12 cellular contexts compared by ENCODE assay signal in the genomic region with DNA sequence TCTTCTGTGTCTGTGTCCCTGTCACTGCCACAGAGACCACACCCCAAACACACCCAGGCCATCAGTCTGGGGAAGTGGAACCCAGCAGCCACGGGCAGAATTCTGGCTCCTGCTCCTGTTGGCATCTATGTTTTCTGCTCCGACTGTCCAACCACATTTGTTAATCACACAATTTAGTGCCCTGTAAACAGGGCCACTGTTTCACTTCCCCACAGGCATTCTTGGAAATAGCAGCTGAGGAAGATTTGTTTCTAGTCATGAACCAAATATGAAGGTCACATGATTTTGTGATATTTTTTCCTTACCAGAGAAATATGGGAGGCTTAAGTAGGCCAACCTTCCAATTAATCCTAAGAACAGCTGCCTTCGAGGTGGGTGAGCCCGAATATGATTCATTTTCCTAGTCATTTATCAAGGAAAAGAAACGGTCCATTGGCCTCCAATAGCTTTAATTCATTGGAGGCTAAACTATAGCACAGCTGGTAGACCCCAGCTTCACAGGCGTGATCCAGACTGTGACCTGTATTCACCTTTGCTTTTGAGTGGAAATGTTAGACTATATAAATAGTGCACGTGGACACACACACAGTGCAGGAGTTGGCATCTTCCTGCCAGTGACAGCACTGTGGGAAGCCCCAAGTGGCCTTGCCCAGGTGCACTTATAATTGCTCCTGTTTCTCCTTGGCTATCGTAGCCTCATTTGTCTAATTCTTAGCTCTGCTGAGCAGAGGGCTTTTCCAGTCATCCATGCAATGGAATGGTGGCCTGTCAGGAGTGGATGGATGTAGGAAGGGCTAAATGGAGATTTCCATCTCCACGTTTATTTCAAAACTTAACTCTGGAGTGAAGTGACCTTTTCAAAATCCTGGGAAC.
DNase-seq lines count a peak whose midpoint lies in the region; TF ChIP-seq lines count a peak whose summit lies in the region.
"Had no signal": no experiment of that assay in that cellular context is flagged by ENCODE, and none has a peak within 500 bp of the region (broad histone marks: within the 10 kb centered on the region; RNA-seq: fewer than 3 reads in every experiment).

No MANE protein-coding gene starts in this region.

- H3K27me3 Mint-ChIP-seq in CD14-positive monocyte (ENCODE audit: low read depth in 3 of 3), result peaks cover 2 to 8% (median 6%) of the 10 kb centered on the region in 3 donors

- no peak overlapping the region for H4K91ac ChIP-seq in mesenchymal stem cell (ENCODE audit: low read length)

- no peaks in the 10 kb centered on the region for H3K27me3 ChIP-seq in MG63
- H3K27me3 ChIP-seq in mesenchymal stem cell (ENCODE audit: control insufficient read depth in 1 of 2, insufficient read depth in 1 of 2, low read length in 2 of 2), result no peaks in the 10 kb centered on the region

- peak overlapping the region; percentile 38 for H4K8ac ChIP-seq in mesenchymal stem cell (ENCODE audit: low read length)

- no peak overlapping the region for H3K14ac ChIP-seq in mesenchymal stem cell (ENCODE audit: low read length in 2 of 2)

- no peak overlapping the region for H3K4ac ChIP-seq in mesenchymal stem cell (ENCODE audit: low read depth in 1 of 2, low read length in 2 of 2)

- H3K36me3 ChIP-seq in MG63 (no peaks in the 10 kb centered on the region), mesenchymal stem cell (ENCODE audit: control insufficient read depth in 1 of 2, insufficient read depth in 2 of 2, low read depth in 1 of 2, low read length in 2 of 2) (no peaks in the 10 kb centered on the region)

- H2BK120ac ChIP-seq in mesenchymal stem cell (ENCODE audit: low read depth, low read length), result no peak overlapping the region

- H2BK5ac ChIP-seq in mesenchymal stem cell (ENCODE audit: low read depth, low read length, poor library complexity, severe bottlenecking), result no peak overlapping the region

- peaks cover 0 to 3% of the 10 kb centered on the region in 2 donors for H3K36me3 Mint-ChIP-seq in CD14-positive monocyte

- DNase-seq in CD14-positive monocyte (ENCODE audit: low spot score), result peak; percentile 49
- DNase-seq in MG63, result peak; percentile 49
- DNase-seq in amniotic epithelial cell (ENCODE audit: low read depth), result peak; percentile 92
- no peak for DNase-seq in mesenchymal stem cell
- no peak for DNase-seq in GM19240 (ENCODE audit: insufficient read length, low spot score)
- DNase-seq in GM13976 (ENCODE audit: low spot score), result no peak
- DNase-seq in UCSD-AML1 (lab: John Stamatoyannopoulos, UW; ENCODE audit: unreplicated experiment), result no peak
- DNase-seq in DMS153 (lab: John Stamatoyannopoulos, UW), result no peak
- DNase-seq: activated CD4-positive, alpha-beta T cell treated with anti-CD3 and anti-CD28 coated beads for 36 hours; activated naive CD4-positive, alpha-beta T cell; cortex of kidney had no signal

- no peak overlapping the region for H3K23ac ChIP-seq in mesenchymal stem cell (ENCODE audit: low read length in 2 of 2)

- H3K9me3 ChIP-seq in MG63 (peaks cover 12% of the 10 kb centered on the region), mesenchymal stem cell (ENCODE audit: control insufficient read depth, low read length) (no peaks in the 10 kb centered on the region)

- peak overlapping the region in 1 of 2 donors; percentile 9 for H3K4me3 Mint-ChIP-seq in CD14-positive monocyte
- H3K4me3 Mint-ChIP-seq: activated CD4-positive, alpha-beta T cell treated with anti-CD3 and anti-CD28 coated beads for 36 hours had no signal

- 90% methylated on average over 7 of the region's 9 CpGs for WGBS in mesenchymal stem cell

- H2BK12ac ChIP-seq in mesenchymal stem cell (ENCODE audit: low read length in 2 of 2), result peak overlapping the region; percentile 2 to 26

- H3K27ac Mint-ChIP-seq in CD14-positive monocyte, result peak overlapping the region in 5 of 7 donors; percentile 4 to 83 (median 38)
- H3K27ac Mint-ChIP-seq: activated CD4-positive, alpha-beta T cell treated with anti-CD3 and anti-CD28 coated beads for 36 hours had no signal

- no peak for TF ChIP-seq CTCF in CD14-positive monocyte (IDR thresholded peaks at IDR 0.05)
- no peak for TF ChIP-seq CTCF in GM13976 (IDR thresholded peaks at IDR 0.05; ENCODE audit: borderline replicate concordance, control extremely low read depth, extremely low read depth, insufficient read depth, missing control alignments)

- H3K4me1 Mint-ChIP-seq in CD14-positive monocyte, result peaks cover 44% of the 10 kb centered on the region

- peaks cover 4% of the 10 kb centered on the region for H3K4me1 ChIP-seq in mesenchymal stem cell (ENCODE audit: control insufficient read depth, insufficient read depth, low read depth, low read length)

- no peak overlapping the region for H3K9ac ChIP-seq in mesenchymal stem cell (ENCODE audit: low read length)

- H2BK15ac ChIP-seq in mesenchymal stem cell (ENCODE audit: low read depth, poor library complexity, severe bottlenecking), result no peak overlapping the region

- H2AFZ ChIP-seq in mesenchymal stem cell (ENCODE audit: low read depth, low read length), result no peak overlapping the region

- in situ Hi-C loops in GM13976 (cut with MboI; ENCODE audit: low sequenced_read_pairs, unreplicated experiment), result no loop called here

- H3K18ac ChIP-seq in mesenchymal stem cell (ENCODE audit: low read depth in 1 of 2, low read length in 2 of 2), result peak overlapping the region in 1 of 2 experiments; percentile 64

- H3K9me3 Mint-ChIP-seq in CD14-positive monocyte, result peaks cover 0 to 4% (median 0%) of the 10 kb centered on the region in 7 donors

- H3K4me3 ChIP-seq in MG63 (no peak overlapping the region), mesenchymal stem cell (ENCODE audit: insufficient read depth in 1 of 2, low read depth in 1 of 2, low read length in 2 of 2) (no peak overlapping the region)
- H3K4me3 ChIP-seq: SK-N-MC had no signal

- H3K27ac ChIP-seq in mesenchymal stem cell (ENCODE audit: low read length, poor library complexity, severe bottlenecking), result no peak overlapping the region
- H3K27ac ChIP-seq: SK-N-MC had no signal

- no peaks in the 10 kb centered on the region for H3K79me1 ChIP-seq in mesenchymal stem cell (replicated peaks; ENCODE audit: low read length, poor library complexity, severe bottlenecking)

- intact Hi-C loops in CD14-positive monocyte (cut with micrococcal nuclease), result loop anchor here in 1 of 2 donors (10.0 kb wide), 1 partner anchor 110 kb away; no protein-coding TSS in a partner anchor

- H2AK5ac ChIP-seq in mesenchymal stem cell (ENCODE audit: low read length, severe bottlenecking), result no peak overlapping the region

- H3K4me2 ChIP-seq in mesenchymal stem cell (ENCODE audit: low read length, poor library complexity, severe bottlenecking), result no peak overlapping the region

Comparison
In these comparisons a context has a peak if more than half of its experiments do, and no peak if none do; other contexts are left out.
1. DNase-seq: peak in CD14-positive monocyte (single experiment), MG63 (single experiment) and amniotic epithelial cell (single experiment); none in mesenchymal stem cell (single experiment), GM19240 (single experiment), GM13976 (single experiment), UCSD-AML1 (single experiment) and DMS153 (single experiment).